1 cellular context compared by ENCODE assay signal in the genomic region with DNA sequence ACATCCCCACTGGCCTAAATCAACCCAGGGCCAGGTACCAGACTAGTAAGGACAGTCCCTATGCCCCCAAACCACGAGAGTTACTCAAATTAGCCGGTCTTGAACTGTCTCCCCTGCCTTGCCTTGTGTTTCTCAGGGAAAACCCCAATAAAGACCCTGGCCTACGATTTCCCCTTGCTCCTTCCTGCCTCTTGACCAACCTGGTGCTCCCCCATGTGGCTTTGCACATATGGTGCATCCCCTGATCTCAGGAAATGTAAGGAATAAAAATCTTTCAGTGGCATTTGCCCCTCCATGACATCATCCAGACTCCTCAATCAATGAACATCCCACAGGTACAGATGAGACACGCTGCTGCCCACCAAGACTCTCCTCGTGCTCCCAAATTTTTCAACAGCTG.
TF ChIP-seq lines count a peak whose summit lies in the region.

No MANE protein-coding gene starts in this region.

TF ChIP-seq in HCT116, 20 proteins besides CTCF, POLR2A, EP300 and RAD21 (continued from another document):
- no peak for TF ChIP-seq REST (IDR thresholded peaks at IDR 0.05; ENCODE audit: low read depth)
- TF ChIP-seq, protein P1, sequence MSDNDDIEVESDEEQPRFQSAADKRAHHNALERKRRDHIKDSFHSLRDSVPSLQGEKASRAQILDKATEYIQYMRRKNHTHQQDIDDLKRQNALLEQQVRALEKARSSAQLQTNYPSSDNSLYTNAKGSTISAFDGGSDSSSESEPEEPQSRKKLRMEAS (IDR thresholded peaks at IDR 0.05): no peak
- TF ChIP-seq ZNF274 (IDR thresholded peaks at IDR 0.05; ENCODE audit: low read depth, low read length): no peak
- no peak for TF ChIP-seq POLR2AphosphoS5 (IDR thresholded peaks at IDR 0.05; ENCODE audit: low read depth, low read length)
- TF ChIP-seq EZH2phosphoT487 (IDR thresholded peaks at IDR 0.05; ENCODE audit: borderline replicate concordance): no peak
- no peak for TF ChIP-seq ATF3 (IDR thresholded peaks at IDR 0.05)
- no peak for TF ChIP-seq SIN3A (IDR thresholded peaks at IDR 0.05; ENCODE audit: low read depth)
- TF ChIP-seq EZH2 (IDR thresholded peaks at IDR 0.05): no peak
- no peak for TF ChIP-seq YY1 (IDR thresholded peaks at IDR 0.05; ENCODE audit: extremely low read depth, insufficient replicate concordance, low read depth, low read length)
